16 cellular contexts compared by ENCODE assay signal in the genomic region with DNA sequence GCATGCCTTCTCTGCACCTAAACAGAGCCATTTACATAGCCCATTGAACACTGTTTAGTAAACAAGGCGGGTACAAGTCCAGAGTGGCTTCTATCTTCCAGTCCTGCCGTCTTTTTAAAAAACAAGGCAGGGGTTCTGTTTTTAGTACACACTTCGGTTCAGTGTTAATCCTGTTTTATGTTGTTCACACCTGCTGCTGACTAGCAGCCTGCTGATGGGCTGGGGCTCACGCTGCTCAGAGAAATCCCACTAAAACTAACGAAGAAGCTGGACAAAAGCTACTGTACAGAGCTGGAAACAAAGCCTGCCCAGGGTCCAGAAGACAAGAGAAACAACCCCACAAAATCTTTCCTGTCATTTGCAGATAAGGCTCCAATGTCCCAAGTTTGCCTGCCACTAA. TPM values are rescaled to one million over a fixed set of nuclear protein-coding genes. Genes with fewer than 3 reads are reported as not detected.
DNase-seq lines count a peak whose midpoint lies in the region; TF ChIP-seq lines count a peak whose summit lies in the region.
"Had no signal": no experiment of that assay in that cellular context is flagged by ENCODE, and none has a peak within 500 bp of the region (broad histone marks: within the 10 kb centered on the region; RNA-seq: fewer than 3 reads in every experiment).

No MANE protein-coding gene starts in this region.

- H3K27ac Mint-ChIP-seq in mesothelial cell of epicardium: peak overlapping the region; percentile 48

- H3K27ac ChIP-seq in cardiac muscle cell (peak overlapping the region; percentile 65), Peyer's patch (no peak overlapping the region)
- H3K27ac ChIP-seq: KMS-11, PC-9 had no signal

- H3K4me3 Mint-ChIP-seq in mesothelial cell of epicardium: no peak overlapping the region

- H3K9me3 Mint-ChIP-seq in mesothelial cell of epicardium: no peaks in the 10 kb centered on the region

- no peaks in the 10 kb centered on the region for H3K36me3 Mint-ChIP-seq in mesothelial cell of epicardium

- no peaks in the 10 kb centered on the region for H3K9me3 ChIP-seq in cardiac muscle cell (ENCODE audit: low read depth)
- H3K9me3 ChIP-seq in Peyer's patch: no peaks in the 10 kb centered on the region

- H3K27me3 ChIP-seq in cardiac muscle cell (no peaks in the 10 kb centered on the region), Peyer's patch (no peaks in the 10 kb centered on the region)

- H3K4me3 ChIP-seq in cardiac muscle cell (no peak overlapping the region), Peyer's patch (no peak overlapping the region)
- H3K4me3 ChIP-seq: PC-9 had no signal

- H3K27me3 Mint-ChIP-seq in mesothelial cell of epicardium (ENCODE audit: low read depth): no peaks in the 10 kb centered on the region

- DNase-seq in NCI-H748 (lab: John Stamatoyannopoulos, UW; ENCODE audit: unreplicated experiment) (peak; percentile 11), NCI-H748 treated with DMSO at 0.1 percent for 48 hours (lab: John Stamatoyannopoulos, UW) (no peak), NCI-H524 (lab: John Stamatoyannopoulos, UW) (peak; percentile 60 to 76), cardiac muscle cell (ENCODE audit: low read depth in 1 of 2, low spot score in 1 of 2) (peak in 1 of 2 donors; percentile 70), mesothelial cell of epicardium (ENCODE audit: low spot score in 2 of 2, unreplicated experiment in 2 of 2) (no peak), SIG-M5 treated with dmso at 0.1 percent for 504 hours (lab: John Stamatoyannopoulos, UW; ENCODE audit: unreplicated experiment) (no peak), Peyer's patch (no peak)
- no peak for DNase-seq in central memory CD4-positive, alpha-beta T cell
- DNase-seq: H7, NCI-H146, NCI-H526, PC-9, T-helper 1 cell had no signal

- peaks cover 34% of the 10 kb centered on the region for H3K4me1 Mint-ChIP-seq in mesothelial cell of epicardium

- peaks cover 45% of the 10 kb centered on the region for H3K4me1 ChIP-seq in cardiac muscle cell (ENCODE audit: low read depth)
- no peaks in the 10 kb centered on the region for H3K4me1 ChIP-seq in Peyer's patch

- TF ChIP-seq CTCF in cardiac muscle cell (IDR thresholded peaks at IDR 0.05; ENCODE audit: low read depth, low read length) (no peak), mesothelial cell of epicardium (IDR thresholded peaks at IDR 0.05; ENCODE audit: unreplicated experiment) (no peak), Peyer's patch (IDR thresholded peaks at IDR 0.05) (no peak)

- no peak for TF ChIP-seq POLR2A in Peyer's patch (IDR thresholded peaks at IDR 0.05)

- H3K36me3 ChIP-seq in cardiac muscle cell: no peaks in the 10 kb centered on the region
- no peaks in the 10 kb centered on the region for H3K36me3 ChIP-seq in Peyer's patch

RNA-seq across cellular contexts. Expression of a gene that starts 13.2 kb away (rescaled TPM):
- total RNA-seq in cardiac muscle cell: 47.1 and 62.2 TPM in 2 replicates
- 41.5 and 53.3 TPM in 2 replicates for polyA plus RNA-seq in cardiac muscle cell
- total RNA-seq in mesothelial cell of epicardium: 11.0 to 12.7 TPM (median 11.9 TPM) in 3 replicates
- 10 to 100 TPM in 3 of 4 donors, 1 to 10 TPM in 1; 6.6 to 26.3 (median 20.0) TPM for total RNA-seq in Peyer's patch
- total RNA-seq: A673, M059J, PC-9 had no signal

Comparison
In these comparisons a context has a peak if more than half of its experiments do, and no peak if none do; other contexts are left out.
1. DNase-seq: peak in NCI-H748 (single experiment) and NCI-H524 (2 of 2); none in NCI-H748 treated with DMSO at 0.1 percent for 48 hours (single experiment), mesothelial cell of epicardium (0 of 2), SIG-M5 treated with dmso at 0.1 percent for 504 hours (single experiment), Peyer's patch (0 of 3) and central memory CD4-positive, alpha-beta T cell (single experiment).